10 cellular contexts compared by ENCODE assay signal in the genomic region with DNA sequence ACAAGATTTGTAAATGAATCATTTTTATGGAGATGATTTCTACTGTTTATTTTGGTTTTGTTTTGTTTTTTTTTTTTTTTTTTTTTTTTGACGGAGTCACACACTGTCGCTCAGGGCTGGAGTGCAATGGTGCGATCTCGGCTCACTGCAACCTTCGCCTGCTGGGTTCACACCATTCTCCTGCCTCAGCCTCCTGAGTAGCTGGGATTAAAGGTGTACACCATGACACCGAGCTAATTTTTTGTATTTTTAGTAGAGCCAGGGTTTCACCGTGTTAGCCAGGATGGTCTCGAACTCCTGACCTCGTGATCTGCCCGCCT. TPM values are rescaled to one million over a fixed set of nuclear protein-coding genes. Genes with fewer than 3 reads are reported as not detected.
DNase-seq lines count a peak whose midpoint lies in the region; ATAC-seq and TF ChIP-seq lines count a peak whose summit lies in the region.
"Not testable (repeated sequence)": the region's sequence is repeated elsewhere in the genome, so short reads cannot be mapped to it uniquely, and the experiment has no call there.
"Had no signal": no experiment of that assay in that cellular context is flagged by ENCODE, and none has a peak within 500 bp of the region (broad histone marks: within the 10 kb centered on the region; RNA-seq: fewer than 3 reads in every experiment).

No MANE protein-coding gene starts in this region.

- peaks cover 21% of the 10 kb centered on the region for H3K4me1 Mint-ChIP-seq in activated naive CD4-positive, alpha-beta T cell treated with anti-CD3 and anti-CD28 coated beads for 36 hours (ENCODE audit: low read depth)
- H3K4me1 Mint-ChIP-seq in naive thymus-derived CD8-positive, alpha-beta T cell, result peaks cover 9 to 37% (median 22%) of the 10 kb centered on the region in 4 donors

- not testable (repeated sequence) for H3K4me1 ChIP-seq in ACC112 (ENCODE audit: control insufficient read depth, insufficient read depth, low read length, unreplicated experiment); Peyer's patch; smooth muscle cell (ENCODE audit: low read depth)
- peaks cover 5 to 16% of the 10 kb centered on the region in 2 experiments for H3K4me1 ChIP-seq in HCT116 (ENCODE audit: control insufficient read depth in 1 of 2, insufficient read depth in 2 of 2, low read length in 2 of 2)
- H3K4me1 ChIP-seq in right atrium auricular region, result peaks cover 0 to 12% of the 10 kb centered on the region in 2 donors

- CTCF ChIA-PET in HCT116 (lab: Charles Lee), result interaction anchor here (1.1 to 1.5 kb wide), 2 partner anchors 9 to 41 kb away, joined by 4 read pairs; no protein-coding TSS in a partner anchor
- CTCF ChIA-PET in activated naive CD4-positive, alpha-beta T cell treated with anti-CD3 and anti-CD28 coated beads for 36 hours (lab: Charles Lee), result interaction anchor here (0.6 to 1.6 kb wide), 2 partner anchors 80 to 129 kb away, joined by 4 read pairs; no protein-coding TSS in a partner anchor

- H3K27ac Mint-ChIP-seq in activated naive CD4-positive, alpha-beta T cell treated with anti-CD3 and anti-CD28 coated beads for 36 hours, result peak overlapping the region; percentile 77
- H3K27ac Mint-ChIP-seq in naive thymus-derived CD8-positive, alpha-beta T cell, result peak overlapping the region; percentile 90 to 99 (median 96)

- H3K27me3 ChIP-seq in ACC112 (ENCODE audit: insufficient read depth, low read length); HCT116 (ENCODE audit: insufficient read depth, low read length); Peyer's patch; dorsolateral prefrontal cortex; right atrium auricular region; smooth muscle cell (ENCODE audit: low read depth): not testable (repeated sequence)

- not testable (repeated sequence) for BruUV-seq in HCT116 (replicated peaks; lab: Mats Ljungman, UMichigan)

- not testable (repeated sequence) for H3K9me3 ChIP-seq in HCT116 (ENCODE audit: control insufficient read depth in 1 of 2, insufficient read depth in 1 of 2, low read depth in 1 of 2, low read length in 2 of 2); Peyer's patch; right atrium auricular region; smooth muscle cell (replicated peaks; ENCODE audit: low read depth)

- POLR2A ChIA-PET in HCT116 (lab: Charles Lee), result not testable (repeated sequence)
- POLR2A ChIA-PET in naive thymus-derived CD8-positive, alpha-beta T cell (lab: Charles Lee), result interaction anchor here (0.6 to 3.9 kb wide), 17 partner anchors 13 to 425 kb away, joined by 3 to 137 read pairs (median 5); a partner anchor contains a TSS

- not testable (repeated sequence) for H4K20me1 ChIP-seq in HCT116 (ENCODE audit: insufficient read depth); smooth muscle cell (ENCODE audit: low read depth)

- not testable (repeated sequence) for DNase-seq in HCT116 (ENCODE audit: low read depth, low spot score); Peyer's patch; activated naive CD4-positive, alpha-beta T cell treated with anti-CD3 and anti-CD28 coated beads for 36 hours; dorsolateral prefrontal cortex; right atrium auricular region (ENCODE audit: low spot score); naive thymus-derived CD8-positive, alpha-beta T cell; smooth muscle cell (lab: John Stamatoyannopoulos, UW; ENCODE audit: unreplicated experiment)

- H3K9ac ChIP-seq in HCT116 (ENCODE audit: low read length) (peak overlapping the region; percentile 55), smooth muscle cell (ENCODE audit: low read depth) (peak overlapping the region; percentile 40)

- H3K4me2 ChIP-seq in HCT116 (ENCODE audit: low read length) (peak overlapping the region; percentile 92), smooth muscle cell (peak overlapping the region; percentile 86)

- peak overlapping the region; percentile 77 for H3K4me3 Mint-ChIP-seq in activated naive CD4-positive, alpha-beta T cell treated with anti-CD3 and anti-CD28 coated beads for 36 hours
- H3K4me3 Mint-ChIP-seq in naive thymus-derived CD8-positive, alpha-beta T cell, result peak overlapping the region; percentile 84 to 95 (median 90)

- TF ChIP-seq POLR2A in HCT116 (IDR thresholded peaks at IDR 0.05; ENCODE audit: borderline replicate concordance, extremely low read depth, insufficient read depth, insufficient read length); Peyer's patch (IDR thresholded peaks at IDR 0.05): not testable (repeated sequence)

- not testable (repeated sequence) for TF ChIP-seq RAD21 in HCT116 (IDR thresholded peaks at IDR 0.05; ENCODE audit: low read depth)

- H3F3A ChIP-seq in smooth muscle cell (ENCODE audit: low read depth), result not testable (repeated sequence)

- not testable (repeated sequence) for H3K79me2 ChIP-seq in ACC112 (ENCODE audit: control insufficient read depth, insufficient read depth, low read length, unreplicated experiment); HCT116 (ENCODE audit: insufficient read depth, low read length); smooth muscle cell (ENCODE audit: low read depth)

- H3K36me3 ChIP-seq in ACC112 (ENCODE audit: insufficient read depth, low read length); HCT116 (ENCODE audit: control insufficient read depth in 1 of 2, insufficient read depth in 2 of 2, low read length in 2 of 2); Peyer's patch; right atrium auricular region; smooth muscle cell (ENCODE audit: low read depth): not testable (repeated sequence)

- H3K27ac ChIP-seq in ACC112 (ENCODE audit: low read depth, low read length) (peak overlapping the region; percentile 60), HCT116 (ENCODE audit: low read depth, low read length) (peak overlapping the region; percentile 80), Peyer's patch (peak overlapping the region; percentile 74 to 87 (median 78)), dorsolateral prefrontal cortex (peak overlapping the region in 58 of 59 donors; percentile 7 to 93 (median 86)), right atrium auricular region (peak overlapping the region; percentile 65 to 76), smooth muscle cell (ENCODE audit: low read depth) (peak overlapping the region; percentile 78)

- H3K9me3 Mint-ChIP-seq in activated naive CD4-positive, alpha-beta T cell treated with anti-CD3 and anti-CD28 coated beads for 36 hours; naive thymus-derived CD8-positive, alpha-beta T cell: not testable (repeated sequence)

- WGBS in smooth muscle cell (ENCODE audit: low lambda C conversion rate), result 74% methylated on average over 10 of the region's 10 CpGs

- intact Hi-C loops in HCT116 (cut with micrococcal nuclease), result not testable (repeated sequence)
- intact Hi-C loops in activated naive CD4-positive, alpha-beta T cell treated with anti-CD3 and anti-CD28 coated beads for 36 hours (cut with micrococcal nuclease), result loop anchor here (2.0 to 10.0 kb wide), 5 partner anchors 72 to 425 kb away; a partner anchor contains a TSS
- intact Hi-C loops in dorsolateral prefrontal cortex (cut with DNase I), result loop anchor here in 1 of 2 donors (2.0 kb wide), 1 partner anchor 42 kb away; a partner anchor contains a TSS

- peak; percentile 30; the same call in 1 of the 2 replicates for ATAC-seq in HCT116
- ATAC-seq in naive thymus-derived CD8-positive, alpha-beta T cell, result not testable (repeated sequence)

- H2AFZ ChIP-seq in ACC112 (ENCODE audit: low read length, unreplicated experiment) (peak overlapping the region; percentile 99), smooth muscle cell (ENCODE audit: low read depth) (peak overlapping the region; percentile 100)
- not testable (repeated sequence) for H2AFZ ChIP-seq in HCT116 (ENCODE audit: low read depth, low read length, poor library complexity, severe bottlenecking)

- not testable (repeated sequence) for H3K9me2 ChIP-seq in HCT116 (ENCODE audit: insufficient read depth)

- RAD21 ChIA-PET in HCT116 (lab: Charles Lee; ENCODE audit: low non-redundant PET in 1 of 2, low total read pairs in 2 of 2, uncharacterized antibody in 2 of 2, unreplicated experiment in 2 of 2), result interaction anchor here in 1 of 2 experiments (0.5 kb wide), 1 partner anchor 398 kb away, joined by 3 read pairs; no protein-coding TSS in a partner anchor

- H3K4me3 ChIP-seq in ACC112 (ENCODE audit: low read depth, low read length) (peak overlapping the region; percentile 82), HCT116 (replicated peaks in 1 of 2; ENCODE audit: low read depth in 1 of 2, low read length in 2 of 2) (peak overlapping the region; percentile 57 to 73), Peyer's patch (peak overlapping the region; percentile 47 to 87 (median 67)), dorsolateral prefrontal cortex (peak overlapping the region; percentile 55 to 91 (median 77)), right atrium auricular region (peak overlapping the region; percentile 45 to 70), smooth muscle cell (peak overlapping the region; percentile 73)

- not testable (repeated sequence) for TF ChIP-seq CTCF in HCT116 (IDR thresholded peaks at IDR 0.05 in 2 of 3, conservative IDR thresholded peaks at IDR 0.05 in 1 of 3; ENCODE audit: borderline replicate concordance in 1 of 3, insufficient read depth in 1 of 3, low read depth in 2 of 3, low read length in 2 of 3); Peyer's patch (IDR thresholded peaks at IDR 0.05); dorsolateral prefrontal cortex (IDR thresholded peaks at IDR 0.05 in 54 of 56, conservative IDR thresholded peaks at IDR 0.05 in 2 of 56; ENCODE audit: low read depth in 1 of 56, partially characterized antibody in 56 of 56); right atrium auricular region (IDR thresholded peaks at IDR 0.05); smooth muscle cell (IDR thresholded peaks at IDR 0.05; ENCODE audit: borderline replicate concordance, insufficient read depth, poor library complexity, severe bottlenecking)

- H3K36me3 Mint-ChIP-seq in activated naive CD4-positive, alpha-beta T cell treated with anti-CD3 and anti-CD28 coated beads for 36 hours (ENCODE audit: low read depth); naive thymus-derived CD8-positive, alpha-beta T cell: not testable (repeated sequence)

- H3K27me3 Mint-ChIP-seq in activated naive CD4-positive, alpha-beta T cell treated with anti-CD3 and anti-CD28 coated beads for 36 hours (ENCODE audit: low read depth); naive thymus-derived CD8-positive, alpha-beta T cell: not testable (repeated sequence)

RNA-seq across cellular contexts. Expression of a gene that starts 40.9 kb away (rescaled TPM):
- total RNA-seq in HCT116 (2021; ENCODE audit: unreplicated experiment) (32.9 TPM), Peyer's patch (10 to 100 TPM; 21.9 to 92.4 (median 36.0) TPM), dorsolateral prefrontal cortex (10 to 100 TPM; 34.1 to 61.0 (median 44.3) TPM), right atrium auricular region (10 to 100 TPM; 40.1 to 50.9 TPM), smooth muscle cell (23.5 and 26.3 TPM in 2 replicates)
- polyA plus RNA-seq in HCT116 (2012), result 18.5 and 21.6 TPM in 2 replicates
- 10 to 100 TPM; 32.0 to 32.5 TPM for total RNA-seq in activated naive CD4-positive, alpha-beta T cell treated with anti-CD3 and anti-CD28 coated beads for 36 hours
- 100 to 1,000 TPM; 114 to 115 TPM for total RNA-seq in naive thymus-derived CD8-positive, alpha-beta T cell
- polyA plus RNA-seq in naive thymus-derived CD8-positive, alpha-beta T cell, result 10 to 100 TPM; 28.4 to 47.6 (median 35.9) TPM
- polyA plus RNA-seq in smooth muscle cell, result 27.4 and 28.1 TPM in 2 replicates

RNA-seq across cellular contexts. Expression of a gene that starts 58.2 kb away (rescaled TPM):
- total RNA-seq in HCT116 (2021; ENCODE audit: unreplicated experiment) (not detected), Peyer's patch (not detected), dorsolateral prefrontal cortex (1 to 10 TPM in 58 of 120 experiments, under 1 TPM in 18, not detected in 44; 0.61 to 3.7 (median 1.4) TPM), right atrium auricular region (not detected), smooth muscle cell (not detected in 2 replicates)
- not detected in 2 replicates for polyA plus RNA-seq in HCT116 (2012)
- total RNA-seq in activated naive CD4-positive, alpha-beta T cell treated with anti-CD3 and anti-CD28 coated beads for 36 hours, result not detected
- total RNA-seq in naive thymus-derived CD8-positive, alpha-beta T cell, result 10 to 100 TPM; 12.1 to 13.7 TPM
- 1 to 10 TPM in 2 of 3 donors, under 1 TPM in 1; 0.54 to 1.8 (median 1.7) TPM for polyA plus RNA-seq in naive thymus-derived CD8-positive, alpha-beta T cell
- polyA plus RNA-seq in smooth muscle cell, result not detected in 2 replicates
- total RNA-seq: cerebellum, G401 had no signal
